In genomic region chr2:231925303-231926179, GRCh38 we compare ENCODE assay signal across 8 cellular contexts. TPM values are rescaled to one million over a fixed set of nuclear protein-coding genes. Genes with fewer than 3 reads are reported as not detected.
DNase-seq lines count a peak whose midpoint lies in the region; ATAC-seq lines count a peak whose summit lies in the region.

No MANE protein-coding gene starts in this region.

- H3K27ac Mint-ChIP-seq in activated CD4-positive, alpha-beta T cell treated with anti-CD3 and anti-CD28 coated beads, Interleukin-2, amount 10 ng/mL, durations not matched to agents 7 days and 5 days = no peak overlapping the region

- CTCF ChIA-PET in activated CD4-positive, alpha-beta T cell treated with anti-CD3 and anti-CD28 coated beads, Interleukin-2, amount 10 ng/mL, durations not matched to agents 7 days and 5 days (lab: Charles Lee) = interaction anchor here (0.7 to 3.3 kb wide), 7 partner anchors 18 to 401 kb away, joined by 4 to 20 read pairs (median 5); no protein-coding TSS in a partner anchor

- no peaks in the 10 kb centered on the region for H3K9me3 Mint-ChIP-seq in activated CD4-positive, alpha-beta T cell treated with anti-CD3 and anti-CD28 coated beads, Interleukin-2, amount 10 ng/mL, durations not matched to agents 7 days and 5 days

- ATAC-seq in GM21619 (IDR thresholded peaks at IDR 0.05; ENCODE audit: unreplicated experiment) (peak; percentile 61), left lobe of liver (peak; percentile 95), HG02623 (IDR thresholded peaks at IDR 0.05; ENCODE audit: unreplicated experiment) (no peak)

- H3K36me3 Mint-ChIP-seq in activated CD4-positive, alpha-beta T cell treated with anti-CD3 and anti-CD28 coated beads, Interleukin-2, amount 10 ng/mL, durations not matched to agents 7 days and 5 days (ENCODE audit: low read depth) = no peaks in the 10 kb centered on the region

- H3K4me1 Mint-ChIP-seq in activated CD4-positive, alpha-beta T cell treated with anti-CD3 and anti-CD28 coated beads, Interleukin-2, amount 10 ng/mL, durations not matched to agents 7 days and 5 days = peaks cover 10% of the 10 kb centered on the region

- DNase-seq in C1 segment of cervical spinal cord (lab: John Stamatoyannopoulos, UW) (peak in 12 of 14 donors; percentile 12 to 86 (median 56)), NCI-H226 (peak; percentile 72), dedifferentiated amniotic fluid mesenchymal stem cell (ENCODE audit: extremely low spot score) (peak; percentile 82), left lobe of liver (ENCODE audit: low spot score) (peak; percentile 83)
- DNase-seq in activated CD4-positive, alpha-beta T cell treated with anti-CD3 and anti-CD28 coated beads, Interleukin-2, amount 10 ng/mL, durations not matched to agents 7 days and 5 days = peak; percentile 64
- DNase-seq in stimulated activated CD4-positive, alpha-beta T cell treated with anti-CD3 and anti-CD28 coated beads, Interleukin-1b, Interleukin-23, amount 100 ng/mL, for 24 hours (ENCODE audit: low read depth in 4 of 4, low spot score in 1 of 4) = peak; percentile 41 to 65 (median 60)

- H3K27me3 Mint-ChIP-seq in activated CD4-positive, alpha-beta T cell treated with anti-CD3 and anti-CD28 coated beads, Interleukin-2, amount 10 ng/mL, durations not matched to agents 7 days and 5 days = peaks cover 50% of the 10 kb centered on the region

- POLR2A ChIA-PET in activated CD4-positive, alpha-beta T cell treated with anti-CD3 and anti-CD28 coated beads, Interleukin-2, amount 10 ng/mL, durations not matched to agents 7 days and 5 days (lab: Charles Lee) = no interaction called here

- peak overlapping the region; percentile 7 for H3K4me3 Mint-ChIP-seq in activated CD4-positive, alpha-beta T cell treated with anti-CD3 and anti-CD28 coated beads, Interleukin-2, amount 10 ng/mL, durations not matched to agents 7 days and 5 days

RNA-seq across cellular contexts. Expression of gene NPPC, which starts 0.7 kb away (rescaled TPM):
- total RNA-seq in activated CD4-positive, alpha-beta T cell treated with anti-CD3 and anti-CD28 coated beads, Interleukin-2, amount 10 ng/mL, durations not matched to agents 7 days and 5 days = not detected
- total RNA-seq in left lobe of liver = not detected

RNA-seq across cellular contexts. Expression of gene DIS3L2, which starts 36.0 kb away (rescaled TPM):
- total RNA-seq in activated CD4-positive, alpha-beta T cell treated with anti-CD3 and anti-CD28 coated beads, Interleukin-2, amount 10 ng/mL, durations not matched to agents 7 days and 5 days = 10 to 100 TPM; 40.2 to 43.4 TPM
- 14.1 TPM for total RNA-seq in left lobe of liver
